32 cellular contexts compared by ENCODE assay signal in genomic region chr5:128334010-128334716, GRCh38.
"Had no signal": no experiment of that assay in that cellular context is flagged by ENCODE, and none has a peak within 500 bp of the region (broad histone marks: within the 10 kb centered on the region; RNA-seq: fewer than 3 reads in every experiment).

No MANE protein-coding gene starts in this region.

- H3K9me3 ChIP-seq: psoas muscle, tibial nerve had no signal

- H3K27ac ChIP-seq: coronary artery, parathyroid adenoma, psoas muscle, tibial nerve, WERI-Rb-1 had no signal

- H3K4me2 ChIP-seq: smooth muscle cell had no signal

- H3K79me2 ChIP-seq: parathyroid adenoma had no signal

- H3K4me1 Mint-ChIP-seq: activated CD4-positive, alpha-beta memory T cell treated with anti-CD3 and anti-CD28 coated beads, Interleukin-2, amount 10 ng/mL, durations not matched to agents 7 days and 5 days; activated CD4-positive, alpha-beta T cell treated with anti-CD3 and anti-CD28 coated beads, Interleukin-2, amount 10 ng/mL, durations not matched to agents 24 days and 14 days; naive B cell; stimulated activated naive B cell treated with anti-CD40 and anti-IgM and Interleukin-4, amounts not matched to agents 10 μg/mL and 1 μg/mL and 100 μg/mL, for 72 hours; T-helper 17 cell had no signal

- H2AFZ ChIP-seq: parathyroid adenoma had no signal

- ATAC-seq: activated CD4-positive, CD25-positive, alpha-beta regulatory T cell treated with anti-CD3 and anti-CD28 coated beads, Interleukin-2, amount 50 U/mL, for 24 hours; activated T-cell treated with anti-CD3 and anti-CD28 coated beads, Interleukin-2, amount 50 U/mL, for 4 hours; esophagus mucosa; left colon; psoas muscle; T-helper 17 cell had no signal

- H3K9ac ChIP-seq: parathyroid adenoma had no signal

- H3K4me3 Mint-ChIP-seq: activated CD4-positive, alpha-beta memory T cell treated with anti-CD3 and anti-CD28 coated beads, Interleukin-2, amount 10 ng/mL, durations not matched to agents 7 days and 5 days; activated CD4-positive, alpha-beta T cell treated with anti-CD3 and anti-CD28 coated beads, Interleukin-2, amount 10 ng/mL, durations not matched to agents 24 days and 14 days; activated T-cell treated with anti-CD3 and anti-CD28 coated beads, Interleukin-2, amount 50 U/mL, for 4 hours; stimulated activated naive B cell treated with anti-CD40 and anti-IgM and Interleukin-4, amounts not matched to agents 10 μg/mL and 1 μg/mL and 100 μg/mL, for 72 hours; T-helper 17 cell had no signal

- H3K27ac Mint-ChIP-seq: activated CD4-positive, alpha-beta memory T cell treated with anti-CD3 and anti-CD28 coated beads, Interleukin-2, amount 10 ng/mL, durations not matched to agents 7 days and 5 days; activated CD4-positive, alpha-beta T cell treated with anti-CD3 and anti-CD28 coated beads, Interleukin-2, amount 10 ng/mL, durations not matched to agents 24 days and 14 days; activated naive CD4-positive, alpha-beta T cell treated with anti-CD3 and anti-CD28 coated beads, Interleukin-2, amount 50 U/mL, for 72 hours; activated T-helper 2 cell treated with anti-CD3 and anti-CD28 coated beads, Interferon-gamma antibody, Interleukin-2, Interleukin-4, amounts not matched to agents 10 μg/mL and 5 μg/mL and 100 μg/mL, durations not matched to agents 14 hours and 24 hours and 36 hours; naive B cell; stimulated activated naive B cell treated with anti-CD40 and anti-IgM and Interleukin-4, amounts not matched to agents 10 μg/mL and 1 μg/mL and 100 μg/mL, for 72 hours; T-helper 17 cell had no signal

- H3K36me3 ChIP-seq: WERI-Rb-1 had no signal

- FAIRE-seq: bronchial epithelial cell, urothelium cell line had no signal

- H3K9me3 Mint-ChIP-seq: activated CD4-positive, alpha-beta memory T cell treated with anti-CD3 and anti-CD28 coated beads, Interleukin-2, amount 10 ng/mL, durations not matched to agents 7 days and 5 days; activated CD4-positive, alpha-beta T cell treated with anti-CD3 and anti-CD28 coated beads, Interleukin-2, amount 10 ng/mL, durations not matched to agents 24 days and 14 days; activated T-cell treated with anti-CD3 and anti-CD28 coated beads, Interleukin-2, amount 50 U/mL, for 4 hours; activated T-helper 2 cell treated with anti-CD3 and anti-CD28 coated beads, Interferon-gamma antibody, Interleukin-2, Interleukin-4, amounts not matched to agents 10 μg/mL and 5 μg/mL and 100 μg/mL, durations not matched to agents 14 hours and 24 hours and 36 hours had no signal

- DNase-seq: activated CD4-positive, alpha-beta memory T cell treated with anti-CD3 and anti-CD28 coated beads, Interleukin-2, amount 10 ng/mL, durations not matched to agents 7 days and 5 days; activated CD4-positive, alpha-beta T cell treated with anti-CD3 and anti-CD28 coated beads, Interleukin-2, amount 10 ng/mL, durations not matched to agents 24 days and 14 days; activated naive CD4-positive, alpha-beta T cell; activated T-cell treated with anti-CD3 and anti-CD28 coated beads, Interleukin-2, amount 50 U/mL, for 4 hours; anterior cingulate cortex; cerebellar nuclear complex; foreskin fibroblast; head of caudate nucleus; hippocampal formation; kidney; left colon; mammary epithelial cell; naive B cell; nucleus accumbens; psoas muscle; stimulated activated CD4-positive, alpha-beta T cell treated with anti-CD3 and anti-CD28 coated beads, Interleukin-1b, Interleukin-23, amount 100 ng/mL, for 48 hours; stimulated activated CD4-positive, alpha-beta T cell treated with anti-CD3 and anti-CD28 coated beads, Interleukin-4, amount 100 ng/mL, for 4 hours; stimulated activated CD8-positive, alpha-beta memory T cell treated with anti-CD3 and anti-CD28 coated beads, Interleukin-4, amount 100 ng/mL, for 48 hours; stimulated activated naive B cell treated with anti-CD40 and anti-IgM and Interleukin-4, amounts not matched to agents 10 μg/mL and 1 μg/mL and 100 μg/mL, for 72 hours; T-helper 17 cell; T1000; WERI-Rb-1 had no signal

- H3K36me3 Mint-ChIP-seq: activated naive CD4-positive, alpha-beta T cell treated with anti-CD3 and anti-CD28 coated beads, Interleukin-2, amount 50 U/mL, for 72 hours; naive B cell; stimulated activated naive B cell treated with anti-CD40 and anti-IgM and Interleukin-4, amounts not matched to agents 10 μg/mL and 1 μg/mL and 100 μg/mL, for 72 hours had no signal

- H3K27me3 Mint-ChIP-seq: activated CD4-positive, alpha-beta memory T cell treated with anti-CD3 and anti-CD28 coated beads, Interleukin-2, amount 10 ng/mL, durations not matched to agents 7 days and 5 days; activated CD4-positive, alpha-beta T cell treated with anti-CD3 and anti-CD28 coated beads, Interleukin-2, amount 10 ng/mL, durations not matched to agents 24 days and 14 days; naive B cell; stimulated activated naive B cell treated with anti-CD40 and anti-IgM and Interleukin-4, amounts not matched to agents 10 μg/mL and 1 μg/mL and 100 μg/mL, for 72 hours had no signal

- H3K27me3 ChIP-seq: tibial nerve had no signal

- H3K4me1 ChIP-seq: parathyroid adenoma, psoas muscle, tibial nerve had no signal

- H3K4me3 ChIP-seq: coronary artery, psoas muscle, smooth muscle cell, tibial nerve had no signal
